ENCODE assay signal across 30 cellular contexts in the genomic region with DNA sequence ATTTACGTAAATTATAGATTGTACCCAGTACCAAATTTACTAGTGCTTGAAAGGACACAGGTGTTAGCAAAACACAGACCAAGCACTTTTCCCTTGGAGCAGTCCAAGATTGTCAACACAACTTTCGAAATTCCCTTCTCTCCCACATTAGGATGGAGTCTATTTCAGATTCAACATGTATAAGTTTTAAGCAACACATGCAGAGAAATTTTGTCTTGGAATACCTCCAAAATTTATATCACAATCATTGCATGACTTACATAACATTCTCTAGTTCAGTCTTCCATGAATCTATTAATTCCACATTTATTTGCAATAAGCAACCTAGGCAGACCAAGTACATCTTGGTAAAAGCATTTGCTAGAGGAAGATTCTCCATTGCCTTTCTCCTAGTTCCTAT.
"Had no signal": no experiment of that assay in that cellular context is flagged by ENCODE, and none has a peak within 500 bp of the region (broad histone marks: within the 10 kb centered on the region; RNA-seq: fewer than 3 reads in every experiment).

No MANE protein-coding gene starts in this region.

- ATAC-seq: activated CD4-positive, alpha-beta T cell treated with anti-CD3 and anti-CD28 coated beads for 36 hours; activated CD4-positive, CD25-positive, alpha-beta regulatory T cell treated with anti-CD3 and anti-CD28 coated beads, Interleukin-2, amount 50 U/mL, for 24 hours; activated CD8-positive, alpha-beta T cell treated with anti-CD3 and anti-CD28 coated beads, Interleukin-2, amount 10 ng/mL, durations not matched to agents 7 days and 5 days; activated naive CD4-positive, alpha-beta T cell treated with anti-CD3 and anti-CD28 coated beads, Interleukin-2, amount 50 U/mL, for 72 hours; activated naive CD8-positive, alpha-beta T cell treated with anti-CD3 and anti-CD28 coated beads, Interleukin-2, amount 50 U/mL, for 24 hours; activated T-cell treated with anti-CD3 and anti-CD28 coated beads, Interleukin-2, amount 50 U/mL, for 4 hours; Right ventricle myocardium inferior; WTC11 had no signal

- H3K4me3 ChIP-seq: PC-9 had no signal

- H3K4me2 ChIP-seq: PC-9 had no signal

- H3K36me3 ChIP-seq: brain microvascular endothelial cell had no signal

- DNase-seq: activated CD4-positive, alpha-beta T cell treated with anti-CD3 and anti-CD28 coated beads for 36 hours; activated CD4-positive, alpha-beta T cell treated with anti-CD3 and anti-CD28 coated beads, Interleukin-2, amount 10 ng/mL, durations not matched to agents 7 days and 5 days; activated CD4-positive, alpha-beta T cell treated with anti-CD3 and anti-CD28 coated beads, Interleukin-2, amount 50 U/mL, for 48 hours; activated CD8-positive, alpha-beta T cell treated with anti-CD3 and anti-CD28 coated beads, Interleukin-2, amount 10 ng/mL, durations not matched to agents 7 days and 5 days; activated gamma-delta T cell treated with Interleukin-2 at 50 U/mL for 16 hours; activated naive CD4-positive, alpha-beta T cell treated with anti-CD3 and anti-CD28 coated beads for 36 hours; activated naive CD8-positive, alpha-beta T cell treated with anti-CD3 and anti-CD28 coated beads, Interleukin-2, amount 50 U/mL, for 24 hours; activated T-cell treated with anti-CD3 and anti-CD28 coated beads, Interleukin-2, amount 50 U/mL, for 4 hours; amniotic stem cell; aorta; brain microvascular endothelial cell; central memory CD4-positive, alpha-beta T cell; NCI-H1092 treated with DMSO at 0.1 percent for 48 hours; NCI-H146; NCI-H187; NCI-H2029 treated with DMSO at 0.1 percent for 48 hours; NCI-H2107; NCI-H2171; NCI-H446; NCI-H510A treated with DMSO at 0.1 percent for 48 hours; NCI-H526 treated with DMSO at 0.1 percent for 48 hours; NCI-H774; PC-9; SIG-M5 had no signal

- FAIRE-seq: RCC 7860 had no signal

- H3K27ac ChIP-seq: brain microvascular endothelial cell, PC-9, RWPE1 had no signal

- H3K27me3 ChIP-seq: brain microvascular endothelial cell had no signal

- H2AFZ ChIP-seq: PC-9 had no signal
